Comparison of ENCODE assay signal across 16 cellular contexts in the genomic region with DNA sequence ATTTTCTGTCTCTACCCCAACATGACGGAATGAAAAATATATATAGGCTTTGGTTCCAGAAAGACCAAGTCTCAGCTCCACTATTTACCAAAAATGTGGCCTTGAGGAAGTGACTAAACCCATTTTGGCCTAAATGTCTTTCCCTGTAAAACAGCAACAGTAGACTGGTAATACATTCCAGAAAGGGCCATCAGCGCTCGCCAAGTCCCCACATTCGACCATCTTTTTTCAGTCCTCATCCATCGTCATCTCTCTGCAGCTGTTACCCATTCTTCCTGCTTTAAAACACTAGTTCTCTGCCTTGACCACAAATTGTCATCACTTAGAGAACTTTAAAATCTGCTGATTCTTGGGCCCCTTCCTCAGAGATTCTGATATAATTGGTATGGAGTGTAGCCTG.
"Had no signal": no experiment of that assay in that cellular context is flagged by ENCODE, and none has a peak within 500 bp of the region (broad histone marks: within the 10 kb centered on the region; RNA-seq: fewer than 3 reads in every experiment).

No MANE protein-coding gene starts in this region.

- H3K4me2 ChIP-seq: smooth muscle cell had no signal

- H3K4me3 ChIP-seq: lower lobe of right lung, smooth muscle cell, testis, vagina had no signal

- H3K4me1 ChIP-seq: testis had no signal

- DNase-seq: activated CD4-positive, alpha-beta T cell treated with anti-CD3 and anti-CD28 coated beads for 1 hour; activated gamma-delta T cell treated with Interleukin-2 at 50 U/mL for 16 hours; activated T-cell treated with anti-CD3 and anti-CD28 coated beads, Interleukin-2, amount 50 U/mL, for 1 hour; anterior cingulate cortex; effector CD8-positive, alpha-beta T cell; erythroblast; foreskin melanocyte; lower lobe of right lung; mesendoderm; naive thymus-derived CD4-positive, alpha-beta T cell; stimulated activated CD4-positive, alpha-beta T cell treated with anti-CD3 and anti-CD28 coated beads, Interleukin-2, amount 100 ng/mL, for 48 hours; stimulated activated naive CD4-positive, alpha-beta T cell; testis; trophoblast cell had no signal

- H3K36me3 ChIP-seq: lower lobe of right lung, vagina had no signal

- H3K27me3 ChIP-seq: testis, vagina had no signal

- H3K27ac ChIP-seq: lower lobe of right lung, testis, vagina had no signal

- H3K9me3 ChIP-seq: lower lobe of right lung, testis, vagina had no signal
